In the genomic region with DNA sequence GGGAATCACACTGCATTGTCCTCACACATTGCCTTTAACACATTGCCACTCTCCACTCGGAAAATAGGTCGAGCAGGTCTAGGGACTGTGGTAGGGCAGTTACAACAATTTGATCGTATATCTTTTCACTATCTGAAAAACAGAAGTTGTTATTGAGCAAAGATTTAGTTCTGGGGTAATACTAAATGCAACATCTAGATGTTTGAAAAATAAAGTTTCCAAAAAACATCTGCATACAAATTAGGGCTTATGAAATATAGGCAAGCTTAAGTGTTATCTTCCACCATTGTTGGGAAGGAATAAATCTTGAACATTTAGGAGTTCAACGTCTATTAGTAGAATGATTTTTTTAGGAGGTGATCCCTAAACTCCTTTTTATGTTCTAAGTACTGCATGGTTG, we compare ENCODE assay signal across 1 cellular context.
TF ChIP-seq lines count a peak whose summit lies in the region.

No MANE protein-coding gene starts in this region.

TF ChIP-seq in WTC11, 78 proteins besides CTCF, POLR2A, EP300 and RAD21 (continued from another document):
- TF ChIP-seq, protein P1, sequence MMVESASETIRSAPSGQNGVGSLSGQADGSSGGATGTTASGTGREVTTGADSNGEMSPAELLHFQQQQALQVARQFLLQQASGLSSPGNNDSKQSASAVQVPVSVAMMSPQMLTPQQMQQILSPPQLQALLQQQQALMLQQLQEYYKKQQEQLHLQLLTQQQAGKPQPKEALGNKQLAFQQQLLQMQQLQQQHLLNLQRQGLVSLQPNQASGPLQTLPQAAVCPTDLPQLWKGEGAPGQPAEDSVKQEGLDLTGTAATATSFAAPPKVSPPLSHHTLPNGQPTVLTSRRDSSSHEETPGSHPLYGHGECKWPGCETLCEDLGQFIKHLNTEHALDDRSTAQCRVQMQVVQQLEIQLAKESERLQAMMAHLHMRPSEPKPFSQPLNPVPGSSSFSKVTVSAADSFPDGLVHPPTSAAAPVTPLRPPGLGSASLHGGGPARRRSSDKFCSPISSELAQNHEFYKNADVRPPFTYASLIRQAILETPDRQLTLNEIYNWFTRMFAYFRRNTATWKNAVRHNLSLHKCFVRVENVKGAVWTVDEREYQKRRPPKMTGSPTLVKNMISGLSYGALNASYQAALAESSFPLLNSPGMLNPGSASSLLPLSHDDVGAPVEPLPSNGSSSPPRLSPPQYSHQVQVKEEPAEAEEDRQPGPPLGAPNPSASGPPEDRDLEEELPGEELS (CRISPR knock-in tag; IDR thresholded peaks at IDR 0.05) = no peak
- TF ChIP-seq EMX1 (CRISPR knock-in tag; IDR thresholded peaks at IDR 0.05) = no peak
- no peak for TF ChIP-seq CDX4 (CRISPR knock-in tag; IDR thresholded peaks at IDR 0.05; ENCODE audit: borderline replicate concordance)
- no peak for TF ChIP-seq ZNF512 (CRISPR knock-in tag; IDR thresholded peaks at IDR 0.05; ENCODE audit: borderline replicate concordance)
- TF ChIP-seq ARID4B (CRISPR knock-in tag; IDR thresholded peaks at IDR 0.05; ENCODE audit: borderline replicate concordance) = no peak
- no peak for TF ChIP-seq HMGXB4 (CRISPR knock-in tag; IDR thresholded peaks at IDR 0.05)
- TF ChIP-seq ZNF317 (CRISPR knock-in tag; IDR thresholded peaks at IDR 0.05; ENCODE audit: borderline replicate concordance, low read depth) = no peak
- TF ChIP-seq, protein P2, sequence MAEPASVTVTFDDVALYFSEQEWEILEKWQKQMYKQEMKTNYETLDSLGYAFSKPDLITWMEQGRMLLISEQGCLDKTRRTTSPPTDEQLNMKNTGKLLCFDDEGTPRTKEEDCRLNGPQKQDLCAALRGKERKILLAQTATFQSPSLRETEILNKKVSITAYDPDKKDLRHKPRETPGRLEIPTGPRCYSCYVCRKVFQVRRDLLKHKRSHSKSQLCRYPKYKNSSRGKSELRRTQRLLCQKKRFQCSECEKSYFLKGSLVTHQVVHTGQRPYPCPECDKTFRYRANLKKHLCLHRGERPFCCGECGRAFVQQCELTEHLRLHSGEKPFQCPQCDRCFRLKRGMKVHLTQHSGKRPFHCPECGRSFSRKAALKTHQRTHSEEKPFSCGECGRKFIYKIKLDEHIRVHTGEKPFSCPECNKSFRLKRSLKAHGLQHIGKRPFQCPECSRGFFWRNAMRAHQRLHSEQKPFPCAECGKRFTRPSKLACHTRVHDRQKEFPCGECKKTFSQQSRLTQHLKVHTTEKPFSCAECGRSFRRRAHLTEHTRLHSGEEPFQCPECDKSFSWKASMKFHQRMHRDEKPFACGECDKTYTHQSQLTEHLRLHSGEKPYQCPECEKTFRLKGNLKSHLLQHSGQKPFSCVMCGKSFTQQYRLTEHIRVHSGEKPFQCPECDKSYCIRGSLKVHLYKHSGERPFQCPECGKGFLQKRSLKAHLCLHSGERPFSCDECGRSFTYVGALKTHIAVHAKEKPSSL (CRISPR knock-in tag; conservative IDR thresholded peaks at IDR 0.05) = no peak
- no peak for TF ChIP-seq NR2C2 (CRISPR knock-in tag; IDR thresholded peaks at IDR 0.05)
- no peak for TF ChIP-seq KAT7 (CRISPR knock-in tag; IDR thresholded peaks at IDR 0.05; ENCODE audit: borderline replicate concordance)
- no peak for TF ChIP-seq ZNF416 (CRISPR knock-in tag; IDR thresholded peaks at IDR 0.05)
- TF ChIP-seq, protein P3, sequence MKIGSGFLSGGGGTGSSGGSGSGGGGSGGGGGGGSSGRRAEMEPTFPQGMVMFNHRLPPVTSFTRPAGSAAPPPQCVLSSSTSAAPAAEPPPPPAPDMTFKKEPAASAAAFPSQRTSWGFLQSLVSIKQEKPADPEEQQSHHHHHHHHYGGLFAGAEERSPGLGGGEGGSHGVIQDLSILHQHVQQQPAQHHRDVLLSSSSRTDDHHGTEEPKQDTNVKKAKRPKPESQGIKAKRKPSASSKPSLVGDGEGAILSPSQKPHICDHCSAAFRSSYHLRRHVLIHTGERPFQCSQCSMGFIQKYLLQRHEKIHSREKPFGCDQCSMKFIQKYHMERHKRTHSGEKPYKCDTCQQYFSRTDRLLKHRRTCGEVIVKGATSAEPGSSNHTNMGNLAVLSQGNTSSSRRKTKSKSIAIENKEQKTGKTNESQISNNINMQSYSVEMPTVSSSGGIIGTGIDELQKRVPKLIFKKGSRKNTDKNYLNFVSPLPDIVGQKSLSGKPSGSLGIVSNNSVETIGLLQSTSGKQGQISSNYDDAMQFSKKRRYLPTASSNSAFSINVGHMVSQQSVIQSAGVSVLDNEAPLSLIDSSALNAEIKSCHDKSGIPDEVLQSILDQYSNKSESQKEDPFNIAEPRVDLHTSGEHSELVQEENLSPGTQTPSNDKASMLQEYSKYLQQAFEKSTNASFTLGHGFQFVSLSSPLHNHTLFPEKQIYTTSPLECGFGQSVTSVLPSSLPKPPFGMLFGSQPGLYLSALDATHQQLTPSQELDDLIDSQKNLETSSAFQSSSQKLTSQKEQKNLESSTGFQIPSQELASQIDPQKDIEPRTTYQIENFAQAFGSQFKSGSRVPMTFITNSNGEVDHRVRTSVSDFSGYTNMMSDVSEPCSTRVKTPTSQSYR (CRISPR knock-in tag; IDR thresholded peaks at IDR 0.05) = no peak
- TF ChIP-seq ATF3 (CRISPR knock-in tag; conservative IDR thresholded peaks at IDR 0.05) = no peak
- TF ChIP-seq, protein P4, sequence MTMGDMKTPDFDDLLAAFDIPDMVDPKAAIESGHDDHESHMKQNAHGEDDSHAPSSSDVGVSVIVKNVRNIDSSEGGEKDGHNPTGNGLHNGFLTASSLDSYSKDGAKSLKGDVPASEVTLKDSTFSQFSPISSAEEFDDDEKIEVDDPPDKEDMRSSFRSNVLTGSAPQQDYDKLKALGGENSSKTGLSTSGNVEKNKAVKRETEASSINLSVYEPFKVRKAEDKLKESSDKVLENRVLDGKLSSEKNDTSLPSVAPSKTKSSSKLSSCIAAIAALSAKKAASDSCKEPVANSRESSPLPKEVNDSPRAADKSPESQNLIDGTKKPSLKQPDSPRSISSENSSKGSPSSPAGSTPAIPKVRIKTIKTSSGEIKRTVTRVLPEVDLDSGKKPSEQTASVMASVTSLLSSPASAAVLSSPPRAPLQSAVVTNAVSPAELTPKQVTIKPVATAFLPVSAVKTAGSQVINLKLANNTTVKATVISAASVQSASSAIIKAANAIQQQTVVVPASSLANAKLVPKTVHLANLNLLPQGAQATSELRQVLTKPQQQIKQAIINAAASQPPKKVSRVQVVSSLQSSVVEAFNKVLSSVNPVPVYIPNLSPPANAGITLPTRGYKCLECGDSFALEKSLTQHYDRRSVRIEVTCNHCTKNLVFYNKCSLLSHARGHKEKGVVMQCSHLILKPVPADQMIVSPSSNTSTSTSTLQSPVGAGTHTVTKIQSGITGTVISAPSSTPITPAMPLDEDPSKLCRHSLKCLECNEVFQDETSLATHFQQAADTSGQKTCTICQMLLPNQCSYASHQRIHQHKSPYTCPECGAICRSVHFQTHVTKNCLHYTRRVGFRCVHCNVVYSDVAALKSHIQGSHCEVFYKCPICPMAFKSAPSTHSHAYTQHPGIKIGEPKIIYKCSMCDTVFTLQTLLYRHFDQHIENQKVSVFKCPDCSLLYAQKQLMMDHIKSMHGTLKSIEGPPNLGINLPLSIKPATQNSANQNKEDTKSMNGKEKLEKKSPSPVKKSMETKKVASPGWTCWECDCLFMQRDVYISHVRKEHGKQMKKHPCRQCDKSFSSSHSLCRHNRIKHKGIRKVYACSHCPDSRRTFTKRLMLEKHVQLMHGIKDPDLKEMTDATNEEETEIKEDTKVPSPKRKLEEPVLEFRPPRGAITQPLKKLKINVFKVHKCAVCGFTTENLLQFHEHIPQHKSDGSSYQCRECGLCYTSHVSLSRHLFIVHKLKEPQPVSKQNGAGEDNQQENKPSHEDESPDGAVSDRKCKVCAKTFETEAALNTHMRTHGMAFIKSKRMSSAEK (CRISPR knock-in tag; IDR thresholded peaks at IDR 0.05; ENCODE audit: borderline replicate concordance) = no peak
- TF ChIP-seq GTF2I (CRISPR knock-in tag; conservative IDR thresholded peaks at IDR 0.05) = no peak
- TF ChIP-seq IRF2 (CRISPR knock-in tag; IDR thresholded peaks at IDR 0.05; ENCODE audit: borderline replicate concordance, low read depth) = no peak
- no peak for TF ChIP-seq ZBTB21 (CRISPR knock-in tag; IDR thresholded peaks at IDR 0.05; ENCODE audit: borderline replicate concordance)
